ENCODE assay signal across 22 cellular contexts in genomic region chr1:171509191-171509590, GRCh38. TPM values are rescaled to one million over a fixed set of nuclear protein-coding genes. Genes with fewer than 3 reads are reported as not detected.
DNase-seq lines count a peak whose midpoint lies in the region; ATAC-seq and TF ChIP-seq lines count a peak whose summit lies in the region.
"Had no signal": no experiment of that assay in that cellular context is flagged by ENCODE, and none has a peak within 500 bp of the region (broad histone marks: within the 10 kb centered on the region; RNA-seq: fewer than 3 reads in every experiment).

No MANE protein-coding gene starts in this region.

- H2AK5ac ChIP-seq in trophoblast cell (ENCODE audit: low read length): no peak overlapping the region

- no peak overlapping the region for H4K12ac ChIP-seq in trophoblast cell (ENCODE audit: low read depth, low read length)

- H2BK12ac ChIP-seq in trophoblast cell (ENCODE audit: low read length): no peak overlapping the region

- peaks cover 90% of the 10 kb centered on the region for H3K4me1 Mint-ChIP-seq in activated naive CD8-positive, alpha-beta T cell (ENCODE audit: low read depth)
- peaks cover 86% of the 10 kb centered on the region for H3K4me1 Mint-ChIP-seq in activated naive CD8-positive, alpha-beta T cell treated with anti-CD3 and anti-CD28 coated beads, Interleukin-2, amount 50 U/mL, for 24 hours
- peaks cover 44% of the 10 kb centered on the region for H3K4me1 Mint-ChIP-seq in chondrocyte (ENCODE audit: low read depth)

- H3K27ac ChIP-seq in trophoblast cell (ENCODE audit: low read depth, low read length): no peak overlapping the region
- H3K27ac ChIP-seq: epithelial cell of prostate, foreskin keratinocyte, upper lobe of right lung had no signal

- no peaks in the 10 kb centered on the region for H3K27me3 Mint-ChIP-seq in activated naive CD8-positive, alpha-beta T cell
- no peaks in the 10 kb centered on the region for H3K27me3 Mint-ChIP-seq in activated naive CD8-positive, alpha-beta T cell treated with anti-CD3 and anti-CD28 coated beads, Interleukin-2, amount 50 U/mL, for 24 hours
- H3K27me3 Mint-ChIP-seq in chondrocyte (ENCODE audit: low read depth): no peaks in the 10 kb centered on the region

- no peak overlapping the region for H2BK5ac ChIP-seq in trophoblast cell (ENCODE audit: low read depth, low read length, poor library complexity)

- H3K36me3 ChIP-seq in trophoblast cell (ENCODE audit: control insufficient read depth in 1 of 2, insufficient read depth in 2 of 2, low read length in 2 of 2): no peaks in the 10 kb centered on the region

- H3K4ac ChIP-seq in trophoblast cell (ENCODE audit: low read depth, low read length): peak overlapping the region; percentile 93

- peaks cover 10% of the 10 kb centered on the region for H3K79me2 ChIP-seq in trophoblast cell (ENCODE audit: control insufficient read depth, insufficient read depth, low read length, poor library complexity)

- H4K8ac ChIP-seq in trophoblast cell (ENCODE audit: low read depth, low read length): no peak overlapping the region

- no peaks in the 10 kb centered on the region for H3K27me3 ChIP-seq in trophoblast cell (ENCODE audit: insufficient read depth, low read length)
- H3K27me3 ChIP-seq: foreskin keratinocyte, upper lobe of right lung had no signal

- no peak overlapping the region for H4K91ac ChIP-seq in trophoblast cell (ENCODE audit: low read depth, low read length)

- H3K9me3 ChIP-seq in trophoblast cell (ENCODE audit: insufficient read depth, low read depth, low read length): no peaks in the 10 kb centered on the region
- H3K9me3 ChIP-seq: upper lobe of right lung had no signal

- H3K14ac ChIP-seq in trophoblast cell (ENCODE audit: low read length): no peak overlapping the region

- no peaks in the 10 kb centered on the region for H3K79me1 ChIP-seq in trophoblast cell (ENCODE audit: low read length)

- peak overlapping the region; percentile 81 for H3K27ac Mint-ChIP-seq in activated naive CD8-positive, alpha-beta T cell
- no peak overlapping the region for H3K27ac Mint-ChIP-seq in activated naive CD8-positive, alpha-beta T cell treated with anti-CD3 and anti-CD28 coated beads, Interleukin-2, amount 50 U/mL, for 24 hours
- H3K27ac Mint-ChIP-seq in chondrocyte (ENCODE audit: unreplicated experiment): peak overlapping the region; percentile 65
- H3K27ac Mint-ChIP-seq: T-helper 2 cell treated with Interferon-gamma antibody and Interleukin-4, amounts not matched to agents 5 μg/mL and 100 μg/mL, for 36 hours had no signal

- TF ChIP-seq CTCF in chondrocyte (IDR thresholded peaks at IDR 0.05): no peak

- H3K4me2 ChIP-seq in trophoblast cell (ENCODE audit: low read length): no peak overlapping the region

- H3K9ac ChIP-seq in trophoblast cell (ENCODE audit: low read length): no peak overlapping the region

- ATAC-seq in activated naive CD8-positive, alpha-beta T cell treated with anti-CD3 and anti-CD28 coated beads, Interleukin-2, amount 50 U/mL, for 24 hours: no peak
- ATAC-seq: foreskin keratinocyte, upper lobe of right lung had no signal

- no peak overlapping the region for H2AFZ ChIP-seq in trophoblast cell (ENCODE audit: insufficient read depth, low read length, poor library complexity)

- no peak overlapping the region for H3K23ac ChIP-seq in trophoblast cell (ENCODE audit: low read length)

- H3K4me1 ChIP-seq in trophoblast cell (ENCODE audit: control insufficient read depth in 1 of 2, insufficient read depth in 2 of 2, low read length in 2 of 2): no peaks in the 10 kb centered on the region
- H3K4me1 ChIP-seq: foreskin keratinocyte had no signal

- no peaks in the 10 kb centered on the region for H3K9me3 Mint-ChIP-seq in activated naive CD8-positive, alpha-beta T cell (ENCODE audit: low read depth)
- H3K9me3 Mint-ChIP-seq in activated naive CD8-positive, alpha-beta T cell treated with anti-CD3 and anti-CD28 coated beads, Interleukin-2, amount 50 U/mL, for 24 hours: no peaks in the 10 kb centered on the region
- no peaks in the 10 kb centered on the region for H3K9me3 Mint-ChIP-seq in chondrocyte (ENCODE audit: low read depth)
- H3K9me3 Mint-ChIP-seq: T-helper 2 cell treated with Interferon-gamma antibody and Interleukin-4, amounts not matched to agents 5 μg/mL and 100 μg/mL, for 36 hours had no signal

- peaks cover 7% of the 10 kb centered on the region for H3K36me3 Mint-ChIP-seq in activated naive CD8-positive, alpha-beta T cell
- peaks cover 34% of the 10 kb centered on the region for H3K36me3 Mint-ChIP-seq in activated naive CD8-positive, alpha-beta T cell treated with anti-CD3 and anti-CD28 coated beads, Interleukin-2, amount 50 U/mL, for 24 hours (ENCODE audit: low read depth)
- H3K36me3 Mint-ChIP-seq in chondrocyte (ENCODE audit: low read depth): no peaks in the 10 kb centered on the region

- H3K4me3 ChIP-seq in trophoblast cell (ENCODE audit: low read depth, low read length): no peak overlapping the region
- H3K4me3 ChIP-seq: upper lobe of right lung had no signal

- no peak overlapping the region for H3K18ac ChIP-seq in trophoblast cell (ENCODE audit: low read length)

- DNase-seq in activated naive CD8-positive, alpha-beta T cell treated with anti-CD3 and anti-CD28 coated beads, Interleukin-2, amount 50 U/mL, for 24 hours: no peak
- DNase-seq in NCI-H82 (lab: John Stamatoyannopoulos, UW) (peak; percentile 82), chondrocyte (ENCODE audit: low spot score) (no peak), trophoblast cell (no peak), DMS 273 treated with DMSO at 0.1 percent for 48 hours (lab: John Stamatoyannopoulos, UW) (no peak), DMS53 (lab: John Stamatoyannopoulos, UW) (no peak), cortex of kidney (lab: John Stamatoyannopoulos, UW) (no peak)
- DNase-seq: activated CD4-positive, CD25-positive, alpha-beta regulatory T cell; activated naive CD4-positive, alpha-beta T cell treated with anti-CD3 and anti-CD28 coated beads, Interleukin-2, amount 50 U/mL, for 16 hours; DND-41; foreskin keratinocyte; H7; hippocampal formation; KG1; MV-4-11; NCI-H1694 treated with DMSO at 0.1 percent for 48 hours; occipital lobe; stimulated activated CD4-positive, alpha-beta T cell treated with anti-CD3 and anti-CD28 coated beads, Interleukin-4, amount 100 ng/mL, for 1 hour; upper lobe of right lung had no signal

- H2BK120ac ChIP-seq in trophoblast cell (ENCODE audit: insufficient read depth, low read length, poor library complexity): no peak overlapping the region

- peak overlapping the region; percentile 68 for H3K4me3 Mint-ChIP-seq in activated naive CD8-positive, alpha-beta T cell
- no peak overlapping the region for H3K4me3 Mint-ChIP-seq in activated naive CD8-positive, alpha-beta T cell treated with anti-CD3 and anti-CD28 coated beads, Interleukin-2, amount 50 U/mL, for 24 hours
- H3K4me3 Mint-ChIP-seq in chondrocyte (ENCODE audit: unreplicated experiment): no peak overlapping the region
- H3K4me3 Mint-ChIP-seq: T-helper 2 cell treated with Interferon-gamma antibody and Interleukin-4, amounts not matched to agents 5 μg/mL and 100 μg/mL, for 36 hours had no signal

RNA-seq across cellular contexts. Expression of gene PRRC2C, which starts 23.9 kb away (rescaled TPM):
- 131 to 153 TPM (median 146 TPM) in 3 replicates for total RNA-seq in chondrocyte
- 169 and 179 TPM in 2 replicates for polyA plus RNA-seq in trophoblast cell (2013)
